ENCODE assay signal across 10 cellular contexts in the genomic region with DNA sequence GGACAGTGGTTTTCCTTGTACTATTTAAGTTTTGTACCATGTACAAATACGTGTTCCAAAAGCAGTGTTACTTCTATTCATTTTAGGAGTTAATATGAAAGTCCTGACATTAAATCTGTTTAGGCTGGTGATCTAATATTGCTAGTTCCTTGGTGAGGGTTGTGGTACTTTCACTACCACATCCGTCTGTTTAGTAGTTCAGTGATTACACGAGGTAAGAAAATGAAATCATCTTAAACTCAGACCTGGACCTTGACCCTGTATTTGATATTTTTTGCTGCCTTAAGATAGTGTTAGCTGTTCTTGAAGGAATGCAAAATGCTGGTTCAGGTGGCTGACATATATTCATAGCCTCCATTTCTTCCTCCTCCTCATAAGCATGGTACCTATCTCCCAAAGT. TPM values are rescaled to one million over a fixed set of nuclear protein-coding genes. Genes with fewer than 3 reads are reported as not detected.
DNase-seq lines count a peak whose midpoint lies in the region; ATAC-seq and TF ChIP-seq lines count a peak whose summit lies in the region.
"Had no signal": no experiment of that assay in that cellular context is flagged by ENCODE, and none has a peak within 500 bp of the region (broad histone marks: within the 10 kb centered on the region; RNA-seq: fewer than 3 reads in every experiment).

No MANE protein-coding gene starts in this region.

- CTCF ChIA-PET in Calu3 (lab: Charles Lee), result interaction anchor here (1.1 kb wide), 1 partner anchor 20 kb away, joined by 3 read pairs; no protein-coding TSS in a partner anchor

- ATAC-seq in HG02763 (IDR thresholded peaks at IDR 0.05; ENCODE audit: unreplicated experiment) (peak; percentile 95), HG03565 (IDR thresholded peaks at IDR 0.05; ENCODE audit: unreplicated experiment) (peak; percentile 98)

- no peaks in the 10 kb centered on the region for H3K27me3 Mint-ChIP-seq in Calu3 (ENCODE audit: unreplicated experiment)
- H3K27me3 Mint-ChIP-seq: activated naive CD4-positive, alpha-beta T cell treated with anti-CD3 and anti-CD28 coated beads, Interleukin-2, amount 50 U/mL, for 24 hours had no signal

- H3K27ac Mint-ChIP-seq in Calu3 (ENCODE audit: unreplicated experiment), result peak overlapping the region; percentile 70
- H3K27ac Mint-ChIP-seq: activated naive CD4-positive, alpha-beta T cell treated with anti-CD3 and anti-CD28 coated beads, Interleukin-2, amount 50 U/mL, for 24 hours had no signal

- H3K4me1 Mint-ChIP-seq in Calu3 (ENCODE audit: low read depth, unreplicated experiment), result peaks cover 54% of the 10 kb centered on the region

- H3K4me3 Mint-ChIP-seq in Calu3 (ENCODE audit: low read depth, unreplicated experiment), result peak overlapping the region; percentile 26
- H3K4me3 Mint-ChIP-seq: activated naive CD4-positive, alpha-beta T cell treated with anti-CD3 and anti-CD28 coated beads, Interleukin-2, amount 50 U/mL, for 24 hours had no signal

- BruUV-seq in Calu3 (replicated peaks; lab: Mats Ljungman, UMichigan), result no TSS peak

- intact Hi-C loops in Calu3 (cut with micrococcal nuclease; ENCODE audit: unreplicated experiment), result loop anchor here (2.0 kb wide), 1 partner anchor 16 kb away; no protein-coding TSS in a partner anchor

- H3K9me3 Mint-ChIP-seq in Calu3 (ENCODE audit: low read depth, unreplicated experiment), result no peaks in the 10 kb centered on the region
- H3K9me3 Mint-ChIP-seq: activated naive CD4-positive, alpha-beta T cell treated with anti-CD3 and anti-CD28 coated beads, Interleukin-2, amount 50 U/mL, for 24 hours had no signal

- no peak for TF ChIP-seq CTCF in Calu3 (IDR thresholded peaks at IDR 0.05; ENCODE audit: unreplicated experiment)

- no peak for DNase-seq in Calu3
- DNase-seq in GM19238 (ENCODE audit: insufficient read length, low spot score), result peak; percentile 24
- no peak for DNase-seq in RKO (ENCODE audit: low spot score)
- DNase-seq in middle frontal gyrus (ENCODE audit: extremely low spot score, low spot score), result no peak
- no peak for DNase-seq in GF-D8 (lab: John Stamatoyannopoulos, UW)
- no peak for DNase-seq in glomerular visceral epithelial cell (ENCODE audit: extremely low spot score)
- DNase-seq: NCI-H774 had no signal

- H3K36me3 Mint-ChIP-seq in Calu3 (ENCODE audit: insufficient read depth, unreplicated experiment), result peaks cover 63% of the 10 kb centered on the region

RNA-seq across cellular contexts. Expression of gene MTAP, which starts 50.3 kb away (rescaled TPM):
- total RNA-seq in Calu3 (2022), result 139 and 177 TPM in 2 replicates
